ENCODE assay signal across 8 cellular contexts in genomic region chr11:821513-822371, GRCh38. TPM values are rescaled to one million over a fixed set of nuclear protein-coding genes. Genes with fewer than 3 reads are reported as not detected.
A peak's percentile ranks its signal among the peaks of the same experiment; 100 is the strongest.
DNase-seq lines count a peak whose midpoint lies in the region; ATAC-seq, FAIRE-seq and TF ChIP-seq lines count a peak whose summit lies in the region.

No MANE protein-coding gene starts in this region.

- H3K9me3 Mint-ChIP-seq in activated T-cell treated with anti-CD3 and anti-CD28 coated beads, Interleukin-2, amount 50 U/mL, for 24 hours: no peaks in the 10 kb centered on the region
- no peaks in the 10 kb centered on the region for H3K9me3 Mint-ChIP-seq in activated T-cell treated with anti-CD3 and anti-CD28 coated beads, Interleukin-2, amount 50 U/mL, for 72 hours
- H3K9me3 Mint-ChIP-seq in astrocyte (ENCODE audit: unreplicated experiment): no peaks in the 10 kb centered on the region

- no peak overlapping the region for H3K27ac ChIP-seq in astrocyte (ENCODE audit: low read depth, low read length)
- H3K27ac ChIP-seq in upper lobe of left lung: peak overlapping the region; percentile 96 to 100 (median 98)
- H3K27ac ChIP-seq in testis: no peak overlapping the region

- no peak for DNase-seq in activated T-cell treated with anti-CD3 and anti-CD28 coated beads, Interleukin-2, amount 50 U/mL, for 24 hours
- DNase-seq in activated T-cell treated with anti-CD3 and anti-CD28 coated beads, Interleukin-2, amount 50 U/mL, for 72 hours: no peak
- DNase-seq in astrocyte (ENCODE audit: low read depth) (no peak), medulla oblongata (ENCODE audit: extremely low spot score) (peak; percentile 57), upper lobe of left lung (peak in 1 of 2 donors; percentile 77), NCI-H1417 (lab: John Stamatoyannopoulos, UW) (no peak), testis (no peak)

- H3K36me3 ChIP-seq in astrocyte (ENCODE audit: insufficient read depth, low read length): no peaks in the 10 kb centered on the region
- peaks cover 20 to 42% (median 29%) of the 10 kb centered on the region in 4 donors for H3K36me3 ChIP-seq in upper lobe of left lung
- H3K36me3 ChIP-seq in testis (ENCODE audit: low read depth, missing control alignments): no peaks in the 10 kb centered on the region

- H3K4me3 Mint-ChIP-seq in activated T-cell treated with anti-CD3 and anti-CD28 coated beads, Interleukin-2, amount 50 U/mL, for 24 hours: peak overlapping the region; percentile 80
- H3K4me3 Mint-ChIP-seq in activated T-cell treated with anti-CD3 and anti-CD28 coated beads, Interleukin-2, amount 50 U/mL, for 72 hours: peak overlapping the region in 1 of 2 donors; percentile 29
- H3K4me3 Mint-ChIP-seq in astrocyte (ENCODE audit: unreplicated experiment): peak overlapping the region; percentile 14

- H3K4me1 ChIP-seq in astrocyte (ENCODE audit: insufficient read depth, low read length) (peaks cover 24% of the 10 kb centered on the region), upper lobe of left lung (peaks cover 46 to 71% (median 54%) of the 10 kb centered on the region in 4 donors), testis (peaks cover 24% of the 10 kb centered on the region)

- TF ChIP-seq CTCF in astrocyte (IDR thresholded peaks at IDR 0.05; ENCODE audit: insufficient read depth, low read depth, low read length) (no peak), upper lobe of left lung (IDR thresholded peaks at IDR 0.05) (no peak), testis (IDR thresholded peaks at IDR 0.05) (no peak)

- ATAC-seq in activated T-cell treated with anti-CD3 and anti-CD28 coated beads, Interleukin-2, amount 50 U/mL, for 72 hours (replicated peaks in 1 of 2): no peak
- ATAC-seq in upper lobe of left lung (ENCODE audit: low FRiP score in 2 of 2): peak in 1 of 2 donors; percentile 5
- no peak for ATAC-seq in GM21367 (IDR thresholded peaks at IDR 0.05; ENCODE audit: unreplicated experiment)

- no peak overlapping the region for H3K4me3 ChIP-seq in astrocyte (ENCODE audit: insufficient read depth, low read depth, low read length)
- peak overlapping the region in 3 of 4 donors; percentile 81 to 99 (median 95) for H3K4me3 ChIP-seq in upper lobe of left lung
- no peak overlapping the region for H3K4me3 ChIP-seq in testis

- H3K36me3 Mint-ChIP-seq in activated T-cell treated with anti-CD3 and anti-CD28 coated beads, Interleukin-2, amount 50 U/mL, for 24 hours (ENCODE audit: low read depth): peaks cover 26% of the 10 kb centered on the region
- peaks cover 2 to 3% of the 10 kb centered on the region in 2 donors for H3K36me3 Mint-ChIP-seq in activated T-cell treated with anti-CD3 and anti-CD28 coated beads, Interleukin-2, amount 50 U/mL, for 72 hours (ENCODE audit: insufficient read depth in 2 of 2)
- H3K36me3 Mint-ChIP-seq in astrocyte (ENCODE audit: low read depth, unreplicated experiment): peaks cover 2% of the 10 kb centered on the region

- H3K27me3 Mint-ChIP-seq in activated T-cell treated with anti-CD3 and anti-CD28 coated beads, Interleukin-2, amount 50 U/mL, for 24 hours: peaks cover 4% of the 10 kb centered on the region
- no peaks in the 10 kb centered on the region for H3K27me3 Mint-ChIP-seq in activated T-cell treated with anti-CD3 and anti-CD28 coated beads, Interleukin-2, amount 50 U/mL, for 72 hours (ENCODE audit: low read depth)
- H3K27me3 Mint-ChIP-seq in astrocyte (ENCODE audit: low read depth, unreplicated experiment): peaks cover 6% of the 10 kb centered on the region

- H3K9me3 ChIP-seq in astrocyte (ENCODE audit: insufficient read depth, low read depth, low read length): no peaks in the 10 kb centered on the region
- no peaks in the 10 kb centered on the region for H3K9me3 ChIP-seq in upper lobe of left lung
- no peaks in the 10 kb centered on the region for H3K9me3 ChIP-seq in testis

- WGBS in upper lobe of left lung, 2 donors: 62 to 65% methylated on average over 12 to 22 of the region's 22 CpGs
- 67 to 77% methylated on average over 13 to 22 of the region's 22 CpGs for WGBS in testis, 2 donors

- peak overlapping the region; percentile 89 for H3K9ac ChIP-seq in astrocyte (ENCODE audit: low read length)

- no peak overlapping the region for H2AFZ ChIP-seq in astrocyte (ENCODE audit: low read depth, low read length)

- no peak overlapping the region for H3K27ac Mint-ChIP-seq in activated T-cell treated with anti-CD3 and anti-CD28 coated beads, Interleukin-2, amount 50 U/mL, for 24 hours
- no peak overlapping the region for H3K27ac Mint-ChIP-seq in activated T-cell treated with anti-CD3 and anti-CD28 coated beads, Interleukin-2, amount 50 U/mL, for 72 hours
- H3K27ac Mint-ChIP-seq in astrocyte (ENCODE audit: unreplicated experiment): no peak overlapping the region

- H3K4me2 ChIP-seq in astrocyte (ENCODE audit: low read length): peak overlapping the region; percentile 98

- H3K27me3 ChIP-seq in astrocyte (ENCODE audit: insufficient read depth, low read length) (no peaks in the 10 kb centered on the region), upper lobe of left lung (no peaks in the 10 kb centered on the region), testis (no peaks in the 10 kb centered on the region)

- TF ChIP-seq POLR2A in upper lobe of left lung (IDR thresholded peaks at IDR 0.05) (no peak), testis (IDR thresholded peaks at IDR 0.05) (no peak)

- FAIRE-seq in astrocyte (lab: Jason Lieb, UNC): no peak

- peaks cover 43% of the 10 kb centered on the region for H4K20me1 ChIP-seq in astrocyte (ENCODE audit: insufficient read depth, low read length)

- no peak for TF ChIP-seq EP300 in upper lobe of left lung (IDR thresholded peaks at IDR 0.05)

- peaks cover 25% of the 10 kb centered on the region for H3K4me1 Mint-ChIP-seq in activated T-cell treated with anti-CD3 and anti-CD28 coated beads, Interleukin-2, amount 50 U/mL, for 24 hours (ENCODE audit: low read depth)
- H3K4me1 Mint-ChIP-seq in activated T-cell treated with anti-CD3 and anti-CD28 coated beads, Interleukin-2, amount 50 U/mL, for 72 hours (ENCODE audit: low read depth): peaks cover 15% of the 10 kb centered on the region
- H3K4me1 Mint-ChIP-seq in astrocyte (ENCODE audit: low read depth, unreplicated experiment): peaks cover 5% of the 10 kb centered on the region

- peaks cover 27% of the 10 kb centered on the region for H3K79me2 ChIP-seq in astrocyte (ENCODE audit: insufficient read depth, low read length)

- intact Hi-C loops in testis (cut with DNase I; ENCODE audit: low total_unique reads): no loop called here

RNA-seq across cellular contexts. Expression of gene PNPLA2, which starts 3.0 kb away (rescaled TPM):
- total RNA-seq in activated T-cell treated with anti-CD3 and anti-CD28 coated beads, Interleukin-2, amount 50 U/mL, for 72 hours: 10 to 100 TPM; 64.5 to 77.1 TPM
- total RNA-seq in astrocyte: 46.8 and 50.8 TPM in 2 replicates
- 100 to 1,000 TPM in 4 of 6 donors, 10 to 100 TPM in 2; 74.5 to 303 (median 164) TPM for total RNA-seq in upper lobe of left lung
- total RNA-seq in testis: 100 to 1,000 TPM in 1 of 2 donors, 10 to 100 TPM in 1; 96.7 to 108 TPM
- polyA plus RNA-seq in testis (ENCODE audit: insufficient read depth, low read depth, low replicate concordance): 86.7 TPM

RNA-seq across cellular contexts. Expression of gene CRACR2B, which starts 6.0 kb away (rescaled TPM):
- 10 to 100 TPM in 1 of 2 donors, 1 to 10 TPM in 1; 5.5 to 13.3 TPM for total RNA-seq in activated T-cell treated with anti-CD3 and anti-CD28 coated beads, Interleukin-2, amount 50 U/mL, for 72 hours
- 2.6 TPM in 2 replicates for total RNA-seq in astrocyte
- total RNA-seq in upper lobe of left lung: 100 to 1,000 TPM in 1 of 6 donors, 10 to 100 TPM in 5; 29.0 to 157 (median 41.4) TPM
- 1 to 10 TPM; 6.5 to 7.4 TPM for total RNA-seq in testis
- 4.9 TPM for polyA plus RNA-seq in testis (ENCODE audit: insufficient read depth, low read depth, low replicate concordance)

RNA-seq across cellular contexts. Expression of gene CD151, which starts 11.0 kb away (rescaled TPM):
- 10 to 100 TPM; 35.4 to 42.2 TPM for total RNA-seq in activated T-cell treated with anti-CD3 and anti-CD28 coated beads, Interleukin-2, amount 50 U/mL, for 72 hours
- 414 and 421 TPM in 2 replicates for total RNA-seq in astrocyte
- total RNA-seq in upper lobe of left lung: 100 to 1,000 TPM; 179 to 545 (median 421) TPM
- 100 to 1,000 TPM; 108 to 195 TPM for total RNA-seq in testis
- 201 TPM for polyA plus RNA-seq in testis (ENCODE audit: insufficient read depth, low read depth, low replicate concordance)

RNA-seq across cellular contexts. Expression of gene RPLP2, which starts 12.0 kb away (rescaled TPM):
- 1,000 to 10,000 TPM; 3,054 to 3,114 TPM for total RNA-seq in activated T-cell treated with anti-CD3 and anti-CD28 coated beads, Interleukin-2, amount 50 U/mL, for 72 hours
- total RNA-seq in astrocyte (1,592 and 1,666 TPM in 2 replicates), upper lobe of left lung (1,000 to 10,000 TPM in 2 of 6 donors, 100 to 1,000 TPM in 4; 451 to 1,926 (median 773) TPM), testis (100 to 1,000 TPM; 193 to 864 TPM)
- polyA plus RNA-seq in testis (ENCODE audit: insufficient read depth, low read depth, low replicate concordance): 943 TPM

RNA-seq across cellular contexts. Expression of gene PIDD1, which starts 16.7 kb away (rescaled TPM):
- 10 to 100 TPM; 25.2 to 34.2 TPM for total RNA-seq in activated T-cell treated with anti-CD3 and anti-CD28 coated beads, Interleukin-2, amount 50 U/mL, for 72 hours
- total RNA-seq in astrocyte: 22.2 and 26.8 TPM in 2 replicates
- 10 to 100 TPM in 5 of 6 donors, 1 to 10 TPM in 1; 5.2 to 76.5 (median 15.4) TPM for total RNA-seq in upper lobe of left lung
- total RNA-seq in testis: 10 to 100 TPM; 50.7 to 59.3 TPM
- 17.6 TPM for polyA plus RNA-seq in testis (ENCODE audit: insufficient read depth, low read depth, low replicate concordance)

Comparison
In these comparisons a context has a peak if more than half of its experiments do, and no peak if none do; other contexts are left out.
1. H3K27ac ChIP-seq: peak in upper lobe of left lung (4 of 4); none in astrocyte (single experiment) and testis (0 of 2).
2. H3K4me3 ChIP-seq: peak in upper lobe of left lung (3 of 4); none in astrocyte (single experiment) and testis (0 of 2).